8 cellular contexts compared by ENCODE assay signal in the genomic region with DNA sequence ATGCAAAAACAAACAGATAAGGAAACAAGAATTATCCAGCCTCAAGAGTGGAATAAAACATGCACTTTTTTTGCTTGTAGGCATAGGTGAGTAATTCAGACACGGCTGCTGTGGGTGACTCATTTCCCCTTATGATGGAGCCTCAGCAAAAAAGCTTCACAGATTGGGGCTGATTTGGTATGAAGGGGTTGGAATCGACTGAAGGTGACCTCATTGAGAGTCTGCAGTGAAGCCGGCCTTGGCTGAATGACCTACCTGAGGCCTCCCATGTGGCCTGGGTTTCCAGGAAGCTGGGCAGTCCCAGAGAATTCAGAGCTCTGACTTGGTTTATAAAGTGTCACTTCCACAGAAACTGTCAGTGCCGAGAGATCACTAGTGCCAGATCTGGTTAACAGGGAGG. TPM values are rescaled to one million over a fixed set of nuclear protein-coding genes. Genes with fewer than 3 reads are reported as not detected.
DNase-seq lines count a peak whose midpoint lies in the region; ATAC-seq and TF ChIP-seq lines count a peak whose summit lies in the region.

No MANE protein-coding gene starts in this region.

- peak; percentile 84 for DNase-seq in HPDE6-E6E7 (ENCODE audit: extremely low spot score)
- peak; percentile 78 to 80 for DNase-seq in activated T-cell treated with anti-CD3 and anti-CD28 coated beads, Interleukin-2, amount 50 U/mL, for 48 hours
- DNase-seq in kidney glomerular epithelial cell (lab: John Stamatoyannopoulos, UW) = peak; percentile 75
- DNase-seq in dorsolateral prefrontal cortex = no peak
- no peak for DNase-seq in SIG-M5 treated with dmso at 0.1 percent for 504 hours (lab: John Stamatoyannopoulos, UW; ENCODE audit: unreplicated experiment)
- DNase-seq in GM23338 (ENCODE audit: low spot score) = no peak
- DNase-seq in left lobe of liver (ENCODE audit: low spot score) = no peak

- H3K9ac ChIP-seq in BLaER1 treated with 17β-estradiol and CSF1 and Interleukin-3, amounts not matched to agents 10 nM and 100 nM = no peak overlapping the region; a peak in 2 of 22 replicates

- no peaks in the 10 kb centered on the region for H3K27me3 ChIP-seq in BLaER1 treated with 17β-estradiol and CSF1 and Interleukin-3, amounts not matched to agents 10 nM and 100 nM
- H3K27me3 ChIP-seq in dorsolateral prefrontal cortex (peaks cover 0 to 34% (median 4%) of the 10 kb centered on the region in 45 donors), GM23338 (ENCODE audit: insufficient read depth) (peaks cover 100% of the 10 kb centered on the region)

- TF ChIP-seq CTCF in dorsolateral prefrontal cortex (IDR thresholded peaks at IDR 0.05 in 54 of 56, conservative IDR thresholded peaks at IDR 0.05 in 2 of 56; ENCODE audit: low read depth in 1 of 56, partially characterized antibody in 56 of 56) (no peak), GM23338 (conservative IDR thresholded peaks at IDR 0.05; ENCODE audit: low read depth in 2 of 2) (no peak)

- peaks cover 94% of the 10 kb centered on the region for H3K27me3 Mint-ChIP-seq in GM23338 (ENCODE audit: insufficient read depth, low read depth, poor library complexity)

- H3K4me1 ChIP-seq in BLaER1 treated with 17β-estradiol and CSF1 and Interleukin-3, amounts not matched to agents 10 nM and 100 nM = peaks cover 30 to 77% (median 66%) of the 10 kb centered on the region in 10 experiments
- no peaks in the 10 kb centered on the region for H3K4me1 ChIP-seq in GM23338 (ENCODE audit: insufficient read depth)

- H3K9me3 ChIP-seq in BLaER1 treated with 17β-estradiol and CSF1 and Interleukin-3, amounts not matched to agents 10 nM and 100 nM (replicated peaks in 1 of 11) = no peaks in the 10 kb centered on the region

- no peaks in the 10 kb centered on the region for H3K36me3 Mint-ChIP-seq in GM23338 (ENCODE audit: low read depth)

- H2AFZ ChIP-seq in GM23338 = no peak overlapping the region

- no peak overlapping the region for H3K27ac Mint-ChIP-seq in GM23338

- H3K9me3 Mint-ChIP-seq in GM23338 = no peaks in the 10 kb centered on the region; the same call in 2 of the 3 replicates

- no peaks in the 10 kb centered on the region for H3K4me1 Mint-ChIP-seq in GM23338

- H3K4me3 ChIP-seq in BLaER1 treated with 17β-estradiol and CSF1 and Interleukin-3, amounts not matched to agents 10 nM and 100 nM = no peak overlapping the region
- no peak overlapping the region for H3K4me3 ChIP-seq in dorsolateral prefrontal cortex
- H3K4me3 ChIP-seq in GM23338 = no peak overlapping the region

- H3K27ac ChIP-seq in BLaER1 treated with 17β-estradiol and CSF1 and Interleukin-3, amounts not matched to agents 10 nM and 100 nM = peak overlapping the region in 3 of 11 experiments; percentile 1 to 41 (median 25); a peak in 2 of 22 replicates
- H3K27ac ChIP-seq in dorsolateral prefrontal cortex = no peak overlapping the region
- H3K27ac ChIP-seq in GM23338 (ENCODE audit: low read depth) = no peak overlapping the region

- peak overlapping the region; percentile 21 to 78 (median 68) for H3K4me2 ChIP-seq in BLaER1 treated with 17β-estradiol and CSF1 and Interleukin-3, amounts not matched to agents 10 nM and 100 nM
- no peak overlapping the region for H3K4me2 ChIP-seq in GM23338

- H3K9me2 ChIP-seq in GM23338 (ENCODE audit: insufficient read depth) = no peaks in the 10 kb centered on the region

- no peaks in the 10 kb centered on the region for H3K36me3 ChIP-seq in BLaER1 treated with 17β-estradiol and CSF1 and Interleukin-3, amounts not matched to agents 10 nM and 100 nM
- H3K36me3 ChIP-seq in GM23338 (ENCODE audit: insufficient read depth) = no peaks in the 10 kb centered on the region

- H4K20me1 ChIP-seq in BLaER1 treated with 17β-estradiol and CSF1 and Interleukin-3, amounts not matched to agents 10 nM and 100 nM = 0 out of 22 replicates have a peak, but pooled peaks cover 0 to 3% (median 0%) of the 10 kb centered on the region in 11 experiments
- H4K20me1 ChIP-seq in GM23338 (replicated peaks; ENCODE audit: insufficient read depth) = peaks cover 4% of the 10 kb centered on the region; the same call in 1 of the 2 replicates

- H3K4me3 Mint-ChIP-seq in GM23338 = no peak overlapping the region

- no peaks in the 10 kb centered on the region for H3F3A ChIP-seq in GM23338 (replicated peaks; ENCODE audit: low read depth)

- no peaks in the 10 kb centered on the region for H3K79me2 ChIP-seq in GM23338 (replicated peaks; ENCODE audit: insufficient read depth)

- intact Hi-C loops in dorsolateral prefrontal cortex (cut with DNase I) = no loop called here

- ATAC-seq in GM23338 = no peak
- no peak for ATAC-seq in left lobe of liver

TF ChIP-seq in GM23338, 12 proteins besides CTCF, POLR2A, EP300 and RAD21:
- TF ChIP-seq, protein P1, sequence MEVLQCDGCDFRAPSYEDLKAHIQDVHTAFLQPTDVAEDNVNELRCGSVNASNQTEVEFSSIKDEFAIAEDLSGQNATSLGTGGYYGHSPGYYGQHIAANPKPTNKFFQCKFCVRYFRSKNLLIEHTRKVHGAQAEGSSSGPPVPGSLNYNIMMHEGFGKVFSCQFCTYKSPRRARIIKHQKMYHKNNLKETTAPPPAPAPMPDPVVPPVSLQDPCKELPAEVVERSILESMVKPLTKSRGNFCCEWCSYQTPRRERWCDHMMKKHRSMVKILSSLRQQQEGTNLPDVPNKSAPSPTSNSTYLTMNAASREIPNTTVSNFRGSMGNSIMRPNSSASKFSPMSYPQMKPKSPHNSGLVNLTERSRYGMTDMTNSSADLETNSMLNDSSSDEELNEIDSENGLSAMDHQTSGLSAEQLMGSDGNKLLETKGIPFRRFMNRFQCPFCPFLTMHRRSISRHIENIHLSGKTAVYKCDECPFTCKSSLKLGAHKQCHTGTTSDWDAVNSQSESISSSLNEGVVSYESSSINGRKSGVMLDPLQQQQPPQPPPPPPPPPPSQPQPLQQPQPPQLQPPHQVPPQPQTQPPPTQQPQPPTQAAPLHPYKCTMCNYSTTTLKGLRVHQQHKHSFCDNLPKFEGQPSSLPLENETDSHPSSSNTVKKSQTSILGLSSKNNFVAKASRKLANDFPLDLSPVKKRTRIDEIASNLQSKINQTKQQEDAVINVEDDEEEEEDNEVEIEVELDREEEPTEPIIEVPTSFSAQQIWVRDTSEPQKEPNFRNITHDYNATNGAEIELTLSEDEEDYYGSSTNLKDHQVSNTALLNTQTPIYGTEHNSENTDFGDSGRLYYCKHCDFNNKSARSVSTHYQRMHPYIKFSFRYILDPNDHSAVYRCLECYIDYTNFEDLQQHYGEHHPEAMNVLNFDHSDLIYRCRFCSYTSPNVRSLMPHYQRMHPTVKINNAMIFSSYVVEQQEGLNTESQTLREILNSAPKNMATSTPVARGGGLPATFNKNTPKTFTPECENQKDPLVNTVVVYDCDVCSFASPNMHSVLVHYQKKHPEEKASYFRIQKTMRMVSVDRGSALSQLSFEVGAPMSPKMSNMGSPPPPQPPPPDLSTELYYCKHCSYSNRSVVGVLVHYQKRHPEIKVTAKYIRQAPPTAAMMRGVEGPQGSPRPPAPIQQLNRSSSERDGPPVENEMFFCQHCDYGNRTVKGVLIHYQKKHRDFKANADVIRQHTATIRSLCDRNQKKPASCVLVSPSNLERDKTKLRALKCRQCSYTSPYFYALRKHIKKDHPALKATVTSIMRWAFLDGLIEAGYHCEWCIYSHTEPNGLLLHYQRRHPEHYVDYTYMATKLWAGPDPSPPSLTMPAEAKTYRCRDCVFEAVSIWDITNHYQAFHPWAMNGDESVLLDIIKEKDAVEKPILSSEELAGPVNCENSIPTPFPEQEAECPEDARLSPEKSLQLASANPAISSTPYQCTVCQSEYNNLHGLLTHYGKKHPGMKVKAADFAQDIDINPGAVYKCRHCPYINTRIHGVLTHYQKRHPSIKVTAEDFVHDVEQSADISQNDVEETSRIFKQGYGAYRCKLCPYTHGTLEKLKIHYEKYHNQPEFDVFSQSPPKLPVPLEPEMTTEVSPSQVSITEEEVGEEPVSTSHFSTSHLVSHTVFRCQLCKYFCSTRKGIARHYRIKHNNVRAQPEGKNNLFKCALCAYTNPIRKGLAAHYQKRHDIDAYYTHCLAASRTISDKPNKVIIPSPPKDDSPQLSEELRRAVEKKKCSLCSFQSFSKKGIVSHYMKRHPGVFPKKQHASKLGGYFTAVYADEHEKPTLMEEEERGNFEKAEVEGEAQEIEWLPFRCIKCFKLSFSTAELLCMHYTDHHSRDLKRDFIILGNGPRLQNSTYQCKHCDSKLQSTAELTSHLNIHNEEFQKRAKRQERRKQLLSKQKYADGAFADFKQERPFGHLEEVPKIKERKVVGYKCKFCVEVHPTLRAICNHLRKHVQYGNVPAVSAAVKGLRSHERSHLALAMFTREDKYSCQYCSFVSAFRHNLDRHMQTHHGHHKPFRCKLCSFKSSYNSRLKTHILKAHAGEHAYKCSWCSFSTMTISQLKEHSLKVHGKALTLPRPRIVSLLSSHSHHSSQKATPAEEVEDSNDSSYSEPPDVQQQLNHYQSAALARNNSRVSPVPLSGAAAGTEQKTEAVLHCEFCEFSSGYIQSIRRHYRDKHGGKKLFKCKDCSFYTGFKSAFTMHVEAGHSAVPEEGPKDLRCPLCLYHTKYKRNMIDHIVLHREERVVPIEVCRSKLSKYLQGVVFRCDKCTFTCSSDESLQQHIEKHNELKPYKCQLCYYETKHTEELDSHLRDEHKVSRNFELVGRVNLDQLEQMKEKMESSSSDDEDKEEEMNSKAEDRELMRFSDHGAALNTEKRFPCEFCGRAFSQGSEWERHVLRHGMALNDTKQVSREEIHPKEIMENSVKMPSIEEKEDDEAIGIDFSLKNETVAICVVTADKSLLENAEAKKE (CRISPR knock-in tag; IDR thresholded peaks at IDR 0.05) = no peak
- TF ChIP-seq, protein P2, sequence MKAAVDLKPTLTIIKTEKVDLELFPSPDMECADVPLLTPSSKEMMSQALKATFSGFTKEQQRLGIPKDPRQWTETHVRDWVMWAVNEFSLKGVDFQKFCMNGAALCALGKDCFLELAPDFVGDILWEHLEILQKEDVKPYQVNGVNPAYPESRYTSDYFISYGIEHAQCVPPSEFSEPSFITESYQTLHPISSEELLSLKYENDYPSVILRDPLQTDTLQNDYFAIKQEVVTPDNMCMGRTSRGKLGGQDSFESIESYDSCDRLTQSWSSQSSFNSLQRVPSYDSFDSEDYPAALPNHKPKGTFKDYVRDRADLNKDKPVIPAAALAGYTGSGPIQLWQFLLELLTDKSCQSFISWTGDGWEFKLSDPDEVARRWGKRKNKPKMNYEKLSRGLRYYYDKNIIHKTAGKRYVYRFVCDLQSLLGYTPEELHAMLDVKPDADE (IDR thresholded peaks at IDR 0.05) = no peak
- TF ChIP-seq NANOG (IDR thresholded peaks at IDR 0.05; ENCODE audit: borderline replicate concordance) = no peak
- TF ChIP-seq ZNF331 (CRISPR knock-in tag; IDR thresholded peaks at IDR 0.05; ENCODE audit: low read depth) = no peak
- TF ChIP-seq ZNF114 (CRISPR knock-in tag; IDR thresholded peaks at IDR 0.05) = no peak
- TF ChIP-seq JUNB (IDR thresholded peaks at IDR 0.05; ENCODE audit: unreplicated experiment) = no peak
- TF ChIP-seq STAT1 (IDR thresholded peaks at IDR 0.05; ENCODE audit: unreplicated experiment) = no peak

RNA-seq across cellular contexts. Expression of a gene that starts 34.2 kb away (rescaled TPM):
- not detected for total RNA-seq in dorsolateral prefrontal cortex
- not detected in 2 replicates for total RNA-seq in GM23338 (2014; rRNA removed; shearing (Covaris generic))
- not detected in 2 replicates for polyA plus RNA-seq in GM23338 (2016; fragmentation: Nextera tagmentation; extraction: Ambion mirVana)
- total RNA-seq in left lobe of liver = not detected

Comparison
In these comparisons a context has a peak if more than half of its experiments do, and no peak if none do; other contexts are left out.
1. DNase-seq: peak in HPDE6-E6E7 (single experiment), activated T-cell treated with anti-CD3 and anti-CD28 coated beads, Interleukin-2, amount 50 U/mL, for 48 hours (2 of 2) and kidney glomerular epithelial cell (single experiment); none in dorsolateral prefrontal cortex (0 of 10), SIG-M5 treated with dmso at 0.1 percent for 504 hours (single experiment), GM23338 (single experiment) and left lobe of liver (single experiment).